ENCODE assay signal across 32 cellular contexts in the genomic region with DNA sequence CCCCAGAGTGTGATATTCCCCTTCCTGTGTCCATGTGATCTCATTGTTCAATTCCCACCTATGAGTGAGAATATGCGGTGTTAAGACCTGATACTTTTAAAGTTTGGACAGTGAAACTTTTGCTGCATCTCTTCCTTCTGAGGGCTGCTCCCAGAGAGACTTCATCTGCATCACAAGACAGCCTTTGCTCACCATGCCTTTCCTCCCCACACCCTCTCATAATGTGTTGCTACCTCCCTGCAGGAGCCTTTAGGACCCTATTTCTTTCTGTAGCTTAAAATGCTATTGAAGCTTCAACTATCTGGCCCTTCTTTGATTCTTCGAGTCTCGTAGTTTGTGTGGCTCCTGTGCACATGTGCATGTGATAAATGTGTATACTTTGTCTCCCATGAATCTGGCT.
"Had no signal": no experiment of that assay in that cellular context is flagged by ENCODE, and none has a peak within 500 bp of the region (broad histone marks: within the 10 kb centered on the region; RNA-seq: fewer than 3 reads in every experiment).

No MANE protein-coding gene starts in this region.

- H3K36me3 ChIP-seq: brain microvascular endothelial cell, SJCRH30, WERI-Rb-1 had no signal

- H3K36me3 Mint-ChIP-seq: activated naive CD8-positive, alpha-beta T cell treated with anti-CD3 and anti-CD28 coated beads for 36 hours had no signal

- H3K27ac Mint-ChIP-seq: activated CD4-positive, alpha-beta T cell treated with anti-CD3 and anti-CD28 coated beads, Interleukin-2, amount 10 ng/mL, durations not matched to agents 24 days and 14 days; activated CD8-positive, alpha-beta T cell treated with anti-CD3 and anti-CD28 coated beads for 36 hours; activated naive CD8-positive, alpha-beta T cell treated with anti-CD3 and anti-CD28 coated beads for 36 hours; activated T-cell treated with anti-CD3 and anti-CD28 coated beads, Interleukin-2, amount 50 U/mL, for 72 hours; activated T-helper 17 cell treated with anti-CD3 and anti-CD28 coated beads, Interleukin-2, amount 50 U/mL, for 72 hours had no signal

- H3K27ac ChIP-seq: brain microvascular endothelial cell, SJCRH30, SK-N-MC, WERI-Rb-1 had no signal

- H3K4me1 ChIP-seq: SJCRH30 had no signal

- H3K4me1 Mint-ChIP-seq: activated CD4-positive, alpha-beta T cell treated with anti-CD3 and anti-CD28 coated beads, Interleukin-2, amount 10 ng/mL, durations not matched to agents 24 days and 14 days; activated T-helper 17 cell treated with anti-CD3 and anti-CD28 coated beads, Interleukin-2, amount 50 U/mL, for 72 hours had no signal

- H3K27me3 ChIP-seq: brain microvascular endothelial cell, SJCRH30 had no signal

- H3K4me3 ChIP-seq: SJCRH30, SK-N-MC had no signal

- H3K4me3 Mint-ChIP-seq: activated CD4-positive, alpha-beta T cell treated with anti-CD3 and anti-CD28 coated beads, Interleukin-2, amount 10 ng/mL, durations not matched to agents 24 days and 14 days; activated CD8-positive, alpha-beta T cell treated with anti-CD3 and anti-CD28 coated beads for 36 hours; activated naive CD8-positive, alpha-beta T cell treated with anti-CD3 and anti-CD28 coated beads for 36 hours; activated T-cell treated with anti-CD3 and anti-CD28 coated beads, Interleukin-2, amount 50 U/mL, for 72 hours; activated T-helper 17 cell treated with anti-CD3 and anti-CD28 coated beads, Interleukin-2, amount 50 U/mL, for 72 hours had no signal

- H3K9me3 Mint-ChIP-seq: activated CD4-positive, alpha-beta T cell treated with anti-CD3 and anti-CD28 coated beads, Interleukin-2, amount 10 ng/mL, durations not matched to agents 24 days and 14 days; activated CD8-positive, alpha-beta T cell treated with anti-CD3 and anti-CD28 coated beads for 36 hours; activated naive CD8-positive, alpha-beta T cell treated with anti-CD3 and anti-CD28 coated beads for 36 hours; activated T-cell treated with anti-CD3 and anti-CD28 coated beads, Interleukin-2, amount 50 U/mL, for 72 hours; activated T-helper 17 cell treated with anti-CD3 and anti-CD28 coated beads, Interleukin-2, amount 50 U/mL, for 72 hours had no signal

- DNase-seq: activated CD4-positive, alpha-beta T cell treated with anti-CD3 and anti-CD28 coated beads, Interleukin-2, amount 10 ng/mL, durations not matched to agents 24 days and 14 days; activated CD4-positive, alpha-beta T cell treated with anti-CD3 and anti-CD28 coated beads, Interleukin-2, amount 50 U/mL, for 4 hours; activated CD8-positive, alpha-beta T cell treated with anti-CD3 and anti-CD28 coated beads for 36 hours; activated effector memory CD4-positive, alpha-beta T cell treated with anti-CD3 and anti-CD28 coated beads, Interleukin-2, amount 50 U/mL, for 16 hours; activated naive CD4-positive, alpha-beta T cell; activated naive CD4-positive, alpha-beta T cell treated with anti-CD3 and anti-CD28 coated beads, Interleukin-2, amount 50 U/mL, for 16 hours; activated naive CD8-positive, alpha-beta T cell treated with anti-CD3 and anti-CD28 coated beads for 36 hours; activated T-cell treated with anti-CD3 and anti-CD28 coated beads, Interleukin-2, amount 50 U/mL, for 1 hour; activated T-cell treated with anti-CD3 and anti-CD28 coated beads, Interleukin-2, amount 50 U/mL, for 72 hours; amniotic stem cell; aorta; brain microvascular endothelial cell; central memory CD4-positive, alpha-beta T cell; MM.1S; MV-4-11; NCI-H1092; NCI-H1436 treated with DMSO at 0.1 percent for 48 hours; NCI-H1694 treated with DMSO at 0.1 percent for 48 hours; NCI-H2029 treated with DMSO at 0.1 percent for 48 hours; NCI-H2107; NCI-H2171; NCI-H510A; NCI-H526; NCI-H748 treated with DMSO at 0.1 percent for 48 hours; NK-92 treated with Interleukin-12 subunit alpha and Interleukin-12 subunit beta, amount 100 ng/mL, for 24 hours; OCI-M1; SHP77; SJCRH30; T1000; WERI-Rb-1 had no signal

- H3K9me3 ChIP-seq: SJCRH30 had no signal

- H3K27me3 Mint-ChIP-seq: activated CD8-positive, alpha-beta T cell treated with anti-CD3 and anti-CD28 coated beads for 36 hours; activated naive CD8-positive, alpha-beta T cell treated with anti-CD3 and anti-CD28 coated beads for 36 hours; activated T-helper 17 cell treated with anti-CD3 and anti-CD28 coated beads, Interleukin-2, amount 50 U/mL, for 72 hours had no signal
